In genomic region chr3:157438371-157438735, GRCh38 we compare ENCODE assay signal across 8 cellular contexts. TPM values are rescaled to one million over a fixed set of nuclear protein-coding genes. Genes with fewer than 3 reads are reported as not detected.
A peak's percentile ranks its signal among the peaks of the same experiment; 100 is the strongest.
DNase-seq lines count a peak whose midpoint lies in the region; ATAC-seq, FAIRE-seq and TF ChIP-seq lines count a peak whose summit lies in the region.

No MANE protein-coding gene starts in this region.

- no peaks in the 10 kb centered on the region for H3K36me3 Mint-ChIP-seq in progenitor cell of endocrine pancreas (ENCODE audit: insufficient read depth)
- H3K36me3 Mint-ChIP-seq in activated CD4-positive, alpha-beta memory T cell treated with anti-CD3 and anti-CD28 coated beads, Interleukin-2, amount 10 ng/mL, durations not matched to agents 7 days and 5 days (ENCODE audit: low read depth): no peaks in the 10 kb centered on the region

- POLR2A ChIA-PET in activated CD4-positive, alpha-beta memory T cell treated with anti-CD3 and anti-CD28 coated beads, Interleukin-2, amount 10 ng/mL, durations not matched to agents 7 days and 5 days (lab: Charles Lee): no interaction called here

- no peak for TF ChIP-seq CTCF in progenitor cell of endocrine pancreas (IDR thresholded peaks at IDR 0.05; ENCODE audit: unreplicated experiment)

- ATAC-seq in GM21619 (IDR thresholded peaks at IDR 0.05; ENCODE audit: unreplicated experiment): no peak

- H3K9me3 Mint-ChIP-seq in progenitor cell of endocrine pancreas (ENCODE audit: low read depth): no peaks in the 10 kb centered on the region
- H3K9me3 Mint-ChIP-seq in activated CD4-positive, alpha-beta memory T cell treated with anti-CD3 and anti-CD28 coated beads, Interleukin-2, amount 10 ng/mL, durations not matched to agents 7 days and 5 days: no peaks in the 10 kb centered on the region

- DNase-seq in H54 (ENCODE audit: insufficient read length, low spot score): no peak
- DNase-seq in NCI-H69 (lab: John Stamatoyannopoulos, UW): peak; percentile 44
- DNase-seq in fibroblast of gingiva (ENCODE audit: low read depth): peak; percentile 40
- DNase-seq in progenitor cell of endocrine pancreas (ENCODE audit: low spot score, unreplicated experiment): no peak
- no peak for DNase-seq in activated CD4-positive, alpha-beta memory T cell treated with anti-CD3 and anti-CD28 coated beads, Interleukin-2, amount 10 ng/mL, durations not matched to agents 7 days and 5 days
- DNase-seq in ureter (ENCODE audit: low spot score): no peak
- DNase-seq in epidermal melanocyte (ENCODE audit: insufficient read length, low spot score): no peak

- FAIRE-seq in H54 (lab: Jason Lieb, UNC): peak; percentile 70

- no peak overlapping the region for H3K27ac Mint-ChIP-seq in progenitor cell of endocrine pancreas
- no peak overlapping the region for H3K27ac Mint-ChIP-seq in activated CD4-positive, alpha-beta memory T cell treated with anti-CD3 and anti-CD28 coated beads, Interleukin-2, amount 10 ng/mL, durations not matched to agents 7 days and 5 days

- H3K4me1 Mint-ChIP-seq in progenitor cell of endocrine pancreas (ENCODE audit: low read depth): peaks cover 8% of the 10 kb centered on the region
- H3K4me1 Mint-ChIP-seq in activated CD4-positive, alpha-beta memory T cell treated with anti-CD3 and anti-CD28 coated beads, Interleukin-2, amount 10 ng/mL, durations not matched to agents 7 days and 5 days: peaks cover 9% of the 10 kb centered on the region

- peaks cover 31% of the 10 kb centered on the region for H3K27me3 Mint-ChIP-seq in progenitor cell of endocrine pancreas
- peaks cover 48% of the 10 kb centered on the region for H3K27me3 Mint-ChIP-seq in activated CD4-positive, alpha-beta memory T cell treated with anti-CD3 and anti-CD28 coated beads, Interleukin-2, amount 10 ng/mL, durations not matched to agents 7 days and 5 days

- CTCF ChIA-PET in activated CD4-positive, alpha-beta memory T cell treated with anti-CD3 and anti-CD28 coated beads, Interleukin-2, amount 10 ng/mL, durations not matched to agents 7 days and 5 days (lab: Charles Lee): no interaction called here

- H3K4me3 Mint-ChIP-seq in progenitor cell of endocrine pancreas (ENCODE audit: low read depth): peak overlapping the region; percentile 76
- no peak overlapping the region for H3K4me3 Mint-ChIP-seq in activated CD4-positive, alpha-beta memory T cell treated with anti-CD3 and anti-CD28 coated beads, Interleukin-2, amount 10 ng/mL, durations not matched to agents 7 days and 5 days

- no peak for TF ChIP-seq POLR2A in H54 (IDR thresholded peaks at IDR 0.05; ENCODE audit: low read depth, low read length)

RNA-seq across cellular contexts. Expression of gene PTX3, which starts 1.7 kb away (rescaled TPM):
- total RNA-seq in progenitor cell of endocrine pancreas: 0.34 and 0.40 TPM in 2 replicates
- total RNA-seq in activated CD4-positive, alpha-beta memory T cell treated with anti-CD3 and anti-CD28 coated beads, Interleukin-2, amount 10 ng/mL, durations not matched to agents 7 days and 5 days: not detected
- 2.1 TPM for total RNA-seq in ureter

Comparison
In these comparisons a context has a peak if more than half of its experiments do, and no peak if none do; other contexts are left out.
1. DNase-seq: peak in NCI-H69 (single experiment) and fibroblast of gingiva (single experiment); none in H54 (single experiment), progenitor cell of endocrine pancreas (single experiment), activated CD4-positive, alpha-beta memory T cell treated with anti-CD3 and anti-CD28 coated beads, Interleukin-2, amount 10 ng/mL, durations not matched to agents 7 days and 5 days (single experiment), ureter (single experiment) and epidermal melanocyte (single experiment).